ENCODE assay signal across 29 cellular contexts in genomic region chr3:58421004-58421403, GRCh38. TPM values are rescaled to one million over a fixed set of nuclear protein-coding genes. Genes with fewer than 3 reads are reported as not detected.
A peak's percentile ranks its signal among the peaks of the same experiment; 100 is the strongest.
DNase-seq lines count a peak whose midpoint lies in the region; ATAC-seq and TF ChIP-seq lines count a peak whose summit lies in the region.
"Had no signal": no experiment of that assay in that cellular context is flagged by ENCODE, and none has a peak within 500 bp of the region (broad histone marks: within the 10 kb centered on the region; RNA-seq: fewer than 3 reads in every experiment).

No MANE protein-coding gene starts in this region.

- H3K9me3 Mint-ChIP-seq in activated B cell treated with CpG ODN at 0.5 μM for 24 hours (no peaks in the 10 kb centered on the region), immature natural killer cell (no peaks in the 10 kb centered on the region)
- H3K9me3 Mint-ChIP-seq: activated T-cell treated with anti-CD3 and anti-CD28 coated beads, Interleukin-2, amount 50 U/mL, for 4 hours; mesothelial cell of epicardium; nephron; stimulated activated naive CD8-positive, alpha-beta T cell treated with anti-CD3 and anti-CD28 coated beads, Interleukin-15, Interleukin-2, amounts not matched to agents 100 ng/mL and 50 ng/mL, for 24 hours had no signal

- peaks cover 38% of the 10 kb centered on the region for H3K4me1 Mint-ChIP-seq in activated B cell treated with CpG ODN at 0.5 μM for 24 hours
- peaks cover 15 to 29% of the 10 kb centered on the region in 2 donors for H3K4me1 Mint-ChIP-seq in immature natural killer cell

- DNase-seq in GM06990 (ENCODE audit: extremely low read depth, insufficient read length) (peak; percentile 23), activated B cell treated with CpG ODN at 0.5 μM for 24 hours (no peak), immature natural killer cell (peak; percentile 17 to 19 (median 18)), CD1c-positive myeloid dendritic cell (ENCODE audit: extremely low spot score) (no peak)
- DNase-seq: ACHN; activated CD4-positive, alpha-beta T cell treated with anti-CD3 and anti-CD28 coated beads for 1 hour; activated T-cell treated with anti-CD3 and anti-CD28 coated beads, Interleukin-2, amount 50 U/mL, for 4 hours; body of pancreas; Calu3; effector CD8-positive, alpha-beta T cell; foreskin fibroblast; heart right ventricle; NCI-H1092 treated with DMSO at 0.1 percent for 48 hours; NCI-H2029; NCI-H226; RPMI8226; spleen; stimulated activated CD4-positive, alpha-beta T cell treated with anti-CD3 and anti-CD28 coated beads, Interleukin-4, amount 100 ng/mL, for 24 hours; T-helper 1 cell; thyroid gland had no signal

- H3K27me3 Mint-ChIP-seq in activated B cell treated with CpG ODN at 0.5 μM for 24 hours: no peaks in the 10 kb centered on the region
- peaks cover 0 to 11% (median 3%) of the 10 kb centered on the region in 3 donors for H3K27me3 Mint-ChIP-seq in immature natural killer cell (ENCODE audit: low read depth in 3 of 3)
- H3K27me3 Mint-ChIP-seq: stimulated activated naive CD8-positive, alpha-beta T cell treated with anti-CD3 and anti-CD28 coated beads, Interleukin-15, Interleukin-2, amounts not matched to agents 100 ng/mL and 50 ng/mL, for 24 hours had no signal

- intact Hi-C loops in activated B cell treated with CpG ODN at 0.5 μM for 24 hours (cut with micrococcal nuclease): no loop called here

- peaks cover 71% of the 10 kb centered on the region for H3K36me3 Mint-ChIP-seq in activated B cell treated with CpG ODN at 0.5 μM for 24 hours (ENCODE audit: low read depth)
- H3K36me3 Mint-ChIP-seq in immature natural killer cell: peaks cover 10 to 13% (median 12%) of the 10 kb centered on the region in 3 donors

- peaks cover 2% of the 10 kb centered on the region for H3K36me3 ChIP-seq in GM06990 (ENCODE audit: control insufficient read depth, insufficient read depth, low read length)

- CTCF ChIA-PET in activated B cell treated with CpG ODN at 0.5 μM for 24 hours (lab: Charles Lee): interaction anchor here (0.9 to 1.9 kb wide), 5 partner anchors 9 to 113 kb away, joined by 3 to 5 read pairs (median 4); partner anchors contain the start of gene PXK

- no peak for TF ChIP-seq CTCF in GM06990 (IDR thresholded peaks at IDR 0.05; ENCODE audit: insufficient read depth, low read length, poor library complexity, severe bottlenecking)
- TF ChIP-seq CTCF in activated B cell treated with CpG ODN at 0.5 μM for 24 hours (IDR thresholded peaks at IDR 0.05): no peak

- H3K4me3 Mint-ChIP-seq in activated B cell treated with CpG ODN at 0.5 μM for 24 hours (no peak overlapping the region), immature natural killer cell (peak overlapping the region in 1 of 5 donors; percentile 35)
- H3K4me3 Mint-ChIP-seq: activated T-cell treated with anti-CD3 and anti-CD28 coated beads, Interleukin-2, amount 50 U/mL, for 4 hours; mesothelial cell of epicardium; nephron; stimulated activated naive CD8-positive, alpha-beta T cell treated with anti-CD3 and anti-CD28 coated beads, Interleukin-15, Interleukin-2, amounts not matched to agents 100 ng/mL and 50 ng/mL, for 24 hours had no signal

- peak overlapping the region; percentile 88 for H3K27ac Mint-ChIP-seq in activated B cell treated with CpG ODN at 0.5 μM for 24 hours
- peak overlapping the region in 5 of 6 donors; percentile 42 to 82 (median 62) for H3K27ac Mint-ChIP-seq in immature natural killer cell

- no peak overlapping the region for H3K4me3 ChIP-seq in GM06990 (replicated peaks; ENCODE audit: low read depth, low read length)
- H3K4me3 ChIP-seq: BLaER1 treated with 17β-estradiol and CSF1 and Interleukin-3, amounts not matched to agents 10 nM and 100 nM; body of pancreas; heart right ventricle; right atrium auricular region; spleen; thyroid gland had no signal

- POLR2A ChIA-PET in activated B cell treated with CpG ODN at 0.5 μM for 24 hours (lab: Charles Lee): interaction anchor here (1.2 to 1.5 kb wide), 3 partner anchors 13 to 114 kb away, joined by 3 to 5 read pairs (median 4); no protein-coding TSS in a partner anchor

- no peaks in the 10 kb centered on the region for H3K27me3 ChIP-seq in GM06990 (replicated peaks; ENCODE audit: control insufficient read depth, insufficient read depth, low read length)
- H3K27me3 ChIP-seq: BLaER1 treated with 17β-estradiol and CSF1 and Interleukin-3, amounts not matched to agents 10 nM and 100 nM; body of pancreas; heart right ventricle; right atrium auricular region; spleen; thyroid gland had no signal

- ATAC-seq in GM19455 (IDR thresholded peaks at IDR 0.05; ENCODE audit: unreplicated experiment): peak; percentile 50
- no peak for ATAC-seq in activated B cell treated with CpG ODN at 0.5 μM for 24 hours (ENCODE audit: low read depth)
- no peak for ATAC-seq in GM21423 (IDR thresholded peaks at IDR 0.05; ENCODE audit: unreplicated experiment)
- ATAC-seq in HG03457 (IDR thresholded peaks at IDR 0.05; ENCODE audit: unreplicated experiment): no peak
- ATAC-seq in HG03025 (IDR thresholded peaks at IDR 0.05; ENCODE audit: low FRiP score, unreplicated experiment): no peak
- ATAC-seq: activated T-cell treated with anti-CD3 and anti-CD28 coated beads, Interleukin-2, amount 50 U/mL, for 4 hours; body of pancreas had no signal

RNA-seq across cellular contexts. Expression of gene PDHB, which starts 12.6 kb away (rescaled TPM):
- total RNA-seq in activated B cell treated with CpG ODN at 0.5 μM for 24 hours: 63.0 and 67.3 TPM in 2 replicates
- polyA plus RNA-seq in immature natural killer cell: 100 to 1,000 TPM; 101 to 248 (median 113) TPM

Comparison
In these comparisons a context has a peak if more than half of its experiments do, and no peak if none do; other contexts are left out.
1. DNase-seq: peak in GM06990 (single experiment) and immature natural killer cell (3 of 3); none in activated B cell treated with CpG ODN at 0.5 μM for 24 hours (single experiment) and CD1c-positive myeloid dendritic cell (single experiment).